1 cellular context compared by ENCODE assay signal in genomic region chr18:77906103-77906502, GRCh38.
TF ChIP-seq lines count a peak whose summit lies in the region.

No MANE protein-coding gene starts in this region.

TF ChIP-seq in H1, 55 proteins besides CTCF, POLR2A, EP300 and RAD21:
- TF ChIP-seq PHF8 (conservative IDR thresholded peaks at IDR 0.05; ENCODE audit: low read depth, low read length) (no peak), CBX8 (IDR thresholded peaks at IDR 0.05; ENCODE audit: borderline replicate concordance, low read depth, low read length) (no peak), CREB1 (IDR thresholded peaks at IDR 0.05) (no peak), CHD2 (IDR thresholded peaks at IDR 0.05; ENCODE audit: low read length) (no peak), SIN3A (conservative IDR thresholded peaks at IDR 0.05 in 1 of 2, IDR thresholded peaks at IDR 0.05 in 1 of 2; ENCODE audit: low read depth in 1 of 2, low read length in 2 of 2) (no peak), TBP (IDR thresholded peaks at IDR 0.05; ENCODE audit: low read depth, low read length) (no peak), CHD7 (IDR thresholded peaks at IDR 0.05; ENCODE audit: insufficient replicate concordance, low read length) (no peak), TAF1 (IDR thresholded peaks at IDR 0.05; ENCODE audit: low read depth, low read length) (no peak), YY1 (IDR thresholded peaks at IDR 0.05; ENCODE audit: low read depth, low read length) (no peak), NANOG (IDR thresholded peaks at IDR 0.05; ENCODE audit: insufficient read depth, low read depth, low read length, poor library complexity, severe bottlenecking) (no peak), ASH2L (IDR thresholded peaks at IDR 0.05; ENCODE audit: low read length) (no peak), EGR1 (IDR thresholded peaks at IDR 0.05; ENCODE audit: borderline replicate concordance, low read depth, low read length) (no peak), BRCA1 (IDR thresholded peaks at IDR 0.05; ENCODE audit: low read depth, low read length) (no peak), SAP30 (IDR thresholded peaks at IDR 0.05; ENCODE audit: insufficient read depth, insufficient replicate concordance, low read length) (no peak), FOSL1 (IDR thresholded peaks at IDR 0.05; ENCODE audit: insufficient read depth, low read depth, low read length) (no peak), KDM5A (IDR thresholded peaks at IDR 0.05; ENCODE audit: low read length) (no peak), SIRT6 (IDR thresholded peaks at IDR 0.05; ENCODE audit: low read length) (no peak), POU5F1 (IDR thresholded peaks at IDR 0.05; ENCODE audit: low read depth, low read length) (no peak), TCF12 (IDR thresholded peaks at IDR 0.05; ENCODE audit: low read depth, low read length) (no peak)
